In genomic region chr7:70638381-70639128, GRCh38 we compare ENCODE assay signal across 2 cellular contexts.
TF ChIP-seq lines count a peak whose summit lies in the region.

No MANE protein-coding gene starts in this region.

TF ChIP-seq in GM23338, 12 proteins besides CTCF, POLR2A, EP300 and RAD21:
- TF ChIP-seq, protein P1, sequence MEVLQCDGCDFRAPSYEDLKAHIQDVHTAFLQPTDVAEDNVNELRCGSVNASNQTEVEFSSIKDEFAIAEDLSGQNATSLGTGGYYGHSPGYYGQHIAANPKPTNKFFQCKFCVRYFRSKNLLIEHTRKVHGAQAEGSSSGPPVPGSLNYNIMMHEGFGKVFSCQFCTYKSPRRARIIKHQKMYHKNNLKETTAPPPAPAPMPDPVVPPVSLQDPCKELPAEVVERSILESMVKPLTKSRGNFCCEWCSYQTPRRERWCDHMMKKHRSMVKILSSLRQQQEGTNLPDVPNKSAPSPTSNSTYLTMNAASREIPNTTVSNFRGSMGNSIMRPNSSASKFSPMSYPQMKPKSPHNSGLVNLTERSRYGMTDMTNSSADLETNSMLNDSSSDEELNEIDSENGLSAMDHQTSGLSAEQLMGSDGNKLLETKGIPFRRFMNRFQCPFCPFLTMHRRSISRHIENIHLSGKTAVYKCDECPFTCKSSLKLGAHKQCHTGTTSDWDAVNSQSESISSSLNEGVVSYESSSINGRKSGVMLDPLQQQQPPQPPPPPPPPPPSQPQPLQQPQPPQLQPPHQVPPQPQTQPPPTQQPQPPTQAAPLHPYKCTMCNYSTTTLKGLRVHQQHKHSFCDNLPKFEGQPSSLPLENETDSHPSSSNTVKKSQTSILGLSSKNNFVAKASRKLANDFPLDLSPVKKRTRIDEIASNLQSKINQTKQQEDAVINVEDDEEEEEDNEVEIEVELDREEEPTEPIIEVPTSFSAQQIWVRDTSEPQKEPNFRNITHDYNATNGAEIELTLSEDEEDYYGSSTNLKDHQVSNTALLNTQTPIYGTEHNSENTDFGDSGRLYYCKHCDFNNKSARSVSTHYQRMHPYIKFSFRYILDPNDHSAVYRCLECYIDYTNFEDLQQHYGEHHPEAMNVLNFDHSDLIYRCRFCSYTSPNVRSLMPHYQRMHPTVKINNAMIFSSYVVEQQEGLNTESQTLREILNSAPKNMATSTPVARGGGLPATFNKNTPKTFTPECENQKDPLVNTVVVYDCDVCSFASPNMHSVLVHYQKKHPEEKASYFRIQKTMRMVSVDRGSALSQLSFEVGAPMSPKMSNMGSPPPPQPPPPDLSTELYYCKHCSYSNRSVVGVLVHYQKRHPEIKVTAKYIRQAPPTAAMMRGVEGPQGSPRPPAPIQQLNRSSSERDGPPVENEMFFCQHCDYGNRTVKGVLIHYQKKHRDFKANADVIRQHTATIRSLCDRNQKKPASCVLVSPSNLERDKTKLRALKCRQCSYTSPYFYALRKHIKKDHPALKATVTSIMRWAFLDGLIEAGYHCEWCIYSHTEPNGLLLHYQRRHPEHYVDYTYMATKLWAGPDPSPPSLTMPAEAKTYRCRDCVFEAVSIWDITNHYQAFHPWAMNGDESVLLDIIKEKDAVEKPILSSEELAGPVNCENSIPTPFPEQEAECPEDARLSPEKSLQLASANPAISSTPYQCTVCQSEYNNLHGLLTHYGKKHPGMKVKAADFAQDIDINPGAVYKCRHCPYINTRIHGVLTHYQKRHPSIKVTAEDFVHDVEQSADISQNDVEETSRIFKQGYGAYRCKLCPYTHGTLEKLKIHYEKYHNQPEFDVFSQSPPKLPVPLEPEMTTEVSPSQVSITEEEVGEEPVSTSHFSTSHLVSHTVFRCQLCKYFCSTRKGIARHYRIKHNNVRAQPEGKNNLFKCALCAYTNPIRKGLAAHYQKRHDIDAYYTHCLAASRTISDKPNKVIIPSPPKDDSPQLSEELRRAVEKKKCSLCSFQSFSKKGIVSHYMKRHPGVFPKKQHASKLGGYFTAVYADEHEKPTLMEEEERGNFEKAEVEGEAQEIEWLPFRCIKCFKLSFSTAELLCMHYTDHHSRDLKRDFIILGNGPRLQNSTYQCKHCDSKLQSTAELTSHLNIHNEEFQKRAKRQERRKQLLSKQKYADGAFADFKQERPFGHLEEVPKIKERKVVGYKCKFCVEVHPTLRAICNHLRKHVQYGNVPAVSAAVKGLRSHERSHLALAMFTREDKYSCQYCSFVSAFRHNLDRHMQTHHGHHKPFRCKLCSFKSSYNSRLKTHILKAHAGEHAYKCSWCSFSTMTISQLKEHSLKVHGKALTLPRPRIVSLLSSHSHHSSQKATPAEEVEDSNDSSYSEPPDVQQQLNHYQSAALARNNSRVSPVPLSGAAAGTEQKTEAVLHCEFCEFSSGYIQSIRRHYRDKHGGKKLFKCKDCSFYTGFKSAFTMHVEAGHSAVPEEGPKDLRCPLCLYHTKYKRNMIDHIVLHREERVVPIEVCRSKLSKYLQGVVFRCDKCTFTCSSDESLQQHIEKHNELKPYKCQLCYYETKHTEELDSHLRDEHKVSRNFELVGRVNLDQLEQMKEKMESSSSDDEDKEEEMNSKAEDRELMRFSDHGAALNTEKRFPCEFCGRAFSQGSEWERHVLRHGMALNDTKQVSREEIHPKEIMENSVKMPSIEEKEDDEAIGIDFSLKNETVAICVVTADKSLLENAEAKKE (CRISPR knock-in tag; IDR thresholded peaks at IDR 0.05) = no peak
- TF ChIP-seq EZH2 (IDR thresholded peaks at IDR 0.05; ENCODE audit: low read depth, unreplicated experiment) (no peak), JUNB (IDR thresholded peaks at IDR 0.05; ENCODE audit: unreplicated experiment) (no peak), CREB1 (CRISPR knock-in tag; IDR thresholded peaks at IDR 0.05; ENCODE audit: low read depth) (no peak)
- TF ChIP-seq, protein P2, sequence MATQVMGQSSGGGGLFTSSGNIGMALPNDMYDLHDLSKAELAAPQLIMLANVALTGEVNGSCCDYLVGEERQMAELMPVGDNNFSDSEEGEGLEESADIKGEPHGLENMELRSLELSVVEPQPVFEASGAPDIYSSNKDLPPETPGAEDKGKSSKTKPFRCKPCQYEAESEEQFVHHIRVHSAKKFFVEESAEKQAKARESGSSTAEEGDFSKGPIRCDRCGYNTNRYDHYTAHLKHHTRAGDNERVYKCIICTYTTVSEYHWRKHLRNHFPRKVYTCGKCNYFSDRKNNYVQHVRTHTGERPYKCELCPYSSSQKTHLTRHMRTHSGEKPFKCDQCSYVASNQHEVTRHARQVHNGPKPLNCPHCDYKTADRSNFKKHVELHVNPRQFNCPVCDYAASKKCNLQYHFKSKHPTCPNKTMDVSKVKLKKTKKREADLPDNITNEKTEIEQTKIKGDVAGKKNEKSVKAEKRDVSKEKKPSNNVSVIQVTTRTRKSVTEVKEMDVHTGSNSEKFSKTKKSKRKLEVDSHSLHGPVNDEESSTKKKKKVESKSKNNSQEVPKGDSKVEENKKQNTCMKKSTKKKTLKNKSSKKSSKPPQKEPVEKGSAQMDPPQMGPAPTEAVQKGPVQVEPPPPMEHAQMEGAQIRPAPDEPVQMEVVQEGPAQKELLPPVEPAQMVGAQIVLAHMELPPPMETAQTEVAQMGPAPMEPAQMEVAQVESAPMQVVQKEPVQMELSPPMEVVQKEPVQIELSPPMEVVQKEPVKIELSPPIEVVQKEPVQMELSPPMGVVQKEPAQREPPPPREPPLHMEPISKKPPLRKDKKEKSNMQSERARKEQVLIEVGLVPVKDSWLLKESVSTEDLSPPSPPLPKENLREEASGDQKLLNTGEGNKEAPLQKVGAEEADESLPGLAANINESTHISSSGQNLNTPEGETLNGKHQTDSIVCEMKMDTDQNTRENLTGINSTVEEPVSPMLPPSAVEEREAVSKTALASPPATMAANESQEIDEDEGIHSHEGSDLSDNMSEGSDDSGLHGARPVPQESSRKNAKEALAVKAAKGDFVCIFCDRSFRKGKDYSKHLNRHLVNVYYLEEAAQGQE (IDR thresholded peaks at IDR 0.05; ENCODE audit: unreplicated experiment) = no peak

TF ChIP-seq in IMR-90, 13 proteins besides CTCF, POLR2A, EP300 and RAD21 (continued from another document):
- TF ChIP-seq NFE2L2 (IDR thresholded peaks at IDR 0.05; ENCODE audit: low read depth, low read length) (no peak), RFX5 (IDR thresholded peaks at IDR 0.05; ENCODE audit: low read depth, low read length) (no peak), RCOR1 (IDR thresholded peaks at IDR 0.05; ENCODE audit: insufficient replicate concordance, low read length) (no peak), MAFK (IDR thresholded peaks at IDR 0.05; ENCODE audit: low read depth, low read length) (no peak), MXI1 (IDR thresholded peaks at IDR 0.05; ENCODE audit: borderline replicate concordance, low read depth, low read length) (no peak), SMC3 (IDR thresholded peaks at IDR 0.05; ENCODE audit: low read depth, low read length) (no peak), MAZ (IDR thresholded peaks at IDR 0.05; ENCODE audit: borderline replicate concordance, low read depth, low read length) (no peak), BHLHE40 (IDR thresholded peaks at IDR 0.05; ENCODE audit: low read depth, low read length) (no peak)
- TF ChIP-seq, protein P3, sequence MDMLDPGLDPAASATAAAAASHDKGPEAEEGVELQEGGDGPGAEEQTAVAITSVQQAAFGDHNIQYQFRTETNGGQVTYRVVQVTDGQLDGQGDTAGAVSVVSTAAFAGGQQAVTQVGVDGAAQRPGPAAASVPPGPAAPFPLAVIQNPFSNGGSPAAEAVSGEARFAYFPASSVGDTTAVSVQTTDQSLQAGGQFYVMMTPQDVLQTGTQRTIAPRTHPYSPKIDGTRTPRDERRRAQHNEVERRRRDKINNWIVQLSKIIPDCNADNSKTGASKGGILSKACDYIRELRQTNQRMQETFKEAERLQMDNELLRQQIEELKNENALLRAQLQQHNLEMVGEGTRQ (IDR thresholded peaks at IDR 0.05; ENCODE audit: low read depth, low read length) = no peak
- TF ChIP-seq, protein P4, sequence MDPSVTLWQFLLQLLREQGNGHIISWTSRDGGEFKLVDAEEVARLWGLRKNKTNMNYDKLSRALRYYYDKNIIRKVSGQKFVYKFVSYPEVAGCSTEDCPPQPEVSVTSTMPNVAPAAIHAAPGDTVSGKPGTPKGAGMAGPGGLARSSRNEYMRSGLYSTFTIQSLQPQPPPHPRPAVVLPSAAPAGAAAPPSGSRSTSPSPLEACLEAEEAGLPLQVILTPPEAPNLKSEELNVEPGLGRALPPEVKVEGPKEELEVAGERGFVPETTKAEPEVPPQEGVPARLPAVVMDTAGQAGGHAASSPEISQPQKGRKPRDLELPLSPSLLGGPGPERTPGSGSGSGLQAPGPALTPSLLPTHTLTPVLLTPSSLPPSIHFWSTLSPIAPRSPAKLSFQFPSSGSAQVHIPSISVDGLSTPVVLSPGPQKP (IDR thresholded peaks at IDR 0.05; ENCODE audit: borderline replicate concordance, low read depth, low read length) = no peak
